In genomic region chr10:24444337-24444736, GRCh38 we compare ENCODE assay signal across 12 cellular contexts.
A peak's percentile ranks its signal among the peaks of the same experiment; 100 is the strongest.
DNase-seq lines count a peak whose midpoint lies in the region; ATAC-seq, FAIRE-seq and TF ChIP-seq lines count a peak whose summit lies in the region.
"Had no signal": no experiment of that assay in that cellular context is flagged by ENCODE, and none has a peak within 500 bp of the region (broad histone marks: within the 10 kb centered on the region; RNA-seq: fewer than 3 reads in every experiment).

No MANE protein-coding gene starts in this region.

- TF ChIP-seq CTCF in omental fat pad (IDR thresholded peaks at IDR 0.05) = no peak

- no peak for ATAC-seq in omental fat pad (ENCODE audit: low FRiP score)
- no peak for ATAC-seq in GM21528 (IDR thresholded peaks at IDR 0.05; ENCODE audit: low FRiP score, unreplicated experiment)
- ATAC-seq in HG03460 (IDR thresholded peaks at IDR 0.05; ENCODE audit: unreplicated experiment) = no peak

- DNase-seq in Daoy (ENCODE audit: low read depth) = peak; percentile 80
- DNase-seq in HTR-8/SVneo (ENCODE audit: insufficient read length, low spot score) = no peak
- peak; percentile 31 for DNase-seq in amniotic stem cell (lab: John Stamatoyannopoulos, UW)
- DNase-seq in kidney tubule cell (ENCODE audit: low spot score) = peak; percentile 71
- DNase-seq in NCI-H524 (lab: John Stamatoyannopoulos, UW) = no peak
- DNase-seq in omental fat pad (ENCODE audit: low spot score) = no peak
- DNase-seq: activated CD4-positive, alpha-beta T cell treated with anti-CD3 and anti-CD28 coated beads, Interleukin-2, amount 50 U/mL, for 4 hours; activated naive CD4-positive, alpha-beta T cell treated with anti-CD3 and anti-CD28 coated beads, Interleukin-2, amount 10 ng/mL, durations not matched to agents 7 days and 5 days; H7; T-helper 2 cell had no signal

- FAIRE-seq in HTR-8/SVneo (lab: Jason Lieb, UNC) = peak; percentile 20

Comparison
In these comparisons a context has a peak if more than half of its experiments do, and no peak if none do; other contexts are left out.
1. DNase-seq: peak in Daoy (single experiment), amniotic stem cell (single experiment) and kidney tubule cell (single experiment); none in HTR-8/SVneo (single experiment), NCI-H524 (0 of 2) and omental fat pad (single experiment).